Comparison of ENCODE assay signal across 9 cellular contexts in genomic region chr17:2213291-2213960, GRCh38.
DNase-seq lines count a peak whose midpoint lies in the region; ATAC-seq, FAIRE-seq and TF ChIP-seq lines count a peak whose summit lies in the region.
"Had no signal": no experiment of that assay in that cellular context is flagged by ENCODE, and none has a peak within 500 bp of the region (broad histone marks: within the 10 kb centered on the region; RNA-seq: fewer than 3 reads in every experiment).

No MANE protein-coding gene starts in this region.

- peaks cover 66% of the 10 kb centered on the region for H3K4me1 Mint-ChIP-seq in activated CD8-positive, alpha-beta T cell treated with anti-CD3 and anti-CD28 coated beads, Interleukin-2, amount 10 ng/mL, durations not matched to agents 7 days and 5 days (ENCODE audit: low read depth)

- DNase-seq in COR-L47 (lab: John Stamatoyannopoulos, UW), result peak; percentile 31
- DNase-seq in activated CD8-positive, alpha-beta T cell treated with anti-CD3 and anti-CD28 coated beads, Interleukin-2, amount 10 ng/mL, durations not matched to agents 7 days and 5 days, result no peak
- DNase-seq in Right ventricle myocardium superior, result no peak
- no peak for DNase-seq in left lobe of liver (ENCODE audit: low spot score)
- no peak for DNase-seq in GM12891 (ENCODE audit: insufficient read length, low spot score)
- no peak for DNase-seq in RKO (ENCODE audit: low spot score)

- no peak for ATAC-seq in activated CD8-positive, alpha-beta T cell treated with anti-CD3 and anti-CD28 coated beads, Interleukin-2, amount 10 ng/mL, durations not matched to agents 7 days and 5 days
- ATAC-seq in Right ventricle myocardium superior (ENCODE audit: poor library complexity), result peak; percentile 27
- no peak for ATAC-seq in HG03196 (IDR thresholded peaks at IDR 0.05; ENCODE audit: unreplicated experiment)
- no peak for ATAC-seq in left lobe of liver

- H3K27ac Mint-ChIP-seq in activated CD8-positive, alpha-beta T cell treated with anti-CD3 and anti-CD28 coated beads, Interleukin-2, amount 10 ng/mL, durations not matched to agents 7 days and 5 days, result peak overlapping the region; percentile 96

- peak overlapping the region; percentile 87 for H3K27ac ChIP-seq in rectal smooth muscle tissue (ENCODE audit: low read depth, low read length)

- POLR2A ChIA-PET in activated CD8-positive, alpha-beta T cell treated with anti-CD3 and anti-CD28 coated beads, Interleukin-2, amount 10 ng/mL, durations not matched to agents 7 days and 5 days (lab: Charles Lee), result interaction anchor here (0.8 to 0.9 kb wide), 2 partner anchors 10 to 18 kb away, joined by 3 read pairs; no protein-coding TSS in a partner anchor

- no peak overlapping the region for H3K9ac ChIP-seq in rectal smooth muscle tissue (ENCODE audit: low read length)

- no peaks in the 10 kb centered on the region for H3K36me3 ChIP-seq in rectal smooth muscle tissue (ENCODE audit: control insufficient read depth, insufficient read depth, low read length)

- H3K27me3 Mint-ChIP-seq in activated CD8-positive, alpha-beta T cell treated with anti-CD3 and anti-CD28 coated beads, Interleukin-2, amount 10 ng/mL, durations not matched to agents 7 days and 5 days (ENCODE audit: low read depth), result no peaks in the 10 kb centered on the region

- TF ChIP-seq POLR2A in GM12891 (IDR thresholded peaks at IDR 0.05; ENCODE audit: low read depth, low read length), result no peak

- no peaks in the 10 kb centered on the region for H3K27me3 ChIP-seq in rectal smooth muscle tissue (ENCODE audit: control insufficient read depth, insufficient read depth, low read length)

- CTCF ChIA-PET in activated CD8-positive, alpha-beta T cell treated with anti-CD3 and anti-CD28 coated beads, Interleukin-2, amount 10 ng/mL, durations not matched to agents 7 days and 5 days (lab: Charles Lee), result interaction anchor here (1.0 to 3.8 kb wide), 4 partner anchors 10 to 149 kb away, joined by 3 to 27 read pairs (median 3); no protein-coding TSS in a partner anchor

- H3K4me3 ChIP-seq in rectal smooth muscle tissue (ENCODE audit: low read length), result peak overlapping the region; percentile 27

- no peak overlapping the region for H3K4me3 Mint-ChIP-seq in activated CD8-positive, alpha-beta T cell treated with anti-CD3 and anti-CD28 coated beads, Interleukin-2, amount 10 ng/mL, durations not matched to agents 7 days and 5 days

- intact Hi-C loops in Right ventricle myocardium superior (cut with DNase I), result loop anchor here (5.0 kb wide), 1 partner anchor 36 kb away; no protein-coding TSS in a partner anchor

- FAIRE-seq in GM12891 (lab: Jason Lieb, UNC), result no peak
- FAIRE-seq: TTC549 had no signal

- H3K4me1 ChIP-seq in rectal smooth muscle tissue (ENCODE audit: control insufficient read depth, insufficient read depth, low read length), result peaks cover 47% of the 10 kb centered on the region

- peaks cover 54% of the 10 kb centered on the region for H3K36me3 Mint-ChIP-seq in activated CD8-positive, alpha-beta T cell treated with anti-CD3 and anti-CD28 coated beads, Interleukin-2, amount 10 ng/mL, durations not matched to agents 7 days and 5 days (ENCODE audit: low read depth)

- no peaks in the 10 kb centered on the region for H3K9me3 Mint-ChIP-seq in activated CD8-positive, alpha-beta T cell treated with anti-CD3 and anti-CD28 coated beads, Interleukin-2, amount 10 ng/mL, durations not matched to agents 7 days and 5 days (ENCODE audit: insufficient read depth)

TF ChIP-seq in GM12891, 5 proteins besides CTCF, POLR2A, EP300 and RAD21:
- TF ChIP-seq POLR2AphosphoS5 (IDR thresholded peaks at IDR 0.05; ENCODE audit: low read depth, low read length), result no peak
- no peak for TF ChIP-seq PAX5 (IDR thresholded peaks at IDR 0.05; ENCODE audit: insufficient read depth, low read length, severe bottlenecking)
- no peak for TF ChIP-seq SPI1 (IDR thresholded peaks at IDR 0.05; ENCODE audit: low read depth, low read length)
- TF ChIP-seq TAF1 (IDR thresholded peaks at IDR 0.05; ENCODE audit: low read depth, low read length), result no peak
- no peak for TF ChIP-seq POU2F2 (IDR thresholded peaks at IDR 0.05; ENCODE audit: low read depth, low read length)
